In the genomic region with DNA sequence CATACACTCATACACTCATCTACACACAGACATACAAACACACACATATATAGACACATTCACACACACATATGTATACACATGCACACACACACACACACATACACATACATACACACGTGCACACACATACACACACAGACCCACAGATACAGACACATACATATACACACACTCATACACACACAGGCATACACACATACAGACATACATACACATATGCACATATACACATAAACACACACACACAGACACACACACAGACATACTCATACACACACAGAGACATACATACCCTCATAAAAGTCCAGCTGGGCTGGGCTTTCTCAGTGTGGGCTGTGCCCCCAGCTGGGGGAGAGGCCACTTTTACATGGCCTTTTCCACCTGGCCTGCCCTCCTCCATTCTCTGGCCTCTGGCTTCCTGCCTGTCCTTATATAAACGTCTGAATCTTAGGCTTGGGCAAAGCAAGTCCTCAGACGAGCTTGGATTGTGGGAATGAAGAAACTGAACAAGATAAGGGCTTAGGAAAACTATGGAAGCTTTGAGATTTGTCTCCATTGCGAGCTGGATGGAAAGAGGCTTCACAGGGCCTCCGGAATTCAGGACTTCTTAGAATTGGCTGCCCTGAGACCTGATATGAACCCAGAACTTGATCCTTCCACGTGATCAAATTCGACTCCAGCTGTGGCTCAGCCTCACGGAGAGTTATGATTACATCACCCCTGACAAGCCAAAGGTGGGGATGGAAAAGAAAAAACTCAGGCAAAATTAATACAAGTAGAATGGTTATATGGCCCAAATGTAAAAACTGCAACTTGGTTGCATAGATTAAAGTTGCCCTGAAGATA, we compare ENCODE assay signal across 1 cellular context.
A peak's percentile ranks its signal among the peaks of the same experiment; 100 is the strongest.
TF ChIP-seq lines count a peak whose summit lies in the region.

No MANE protein-coding gene starts in this region.

TF ChIP-seq in HepG2, 621 proteins besides CTCF, POLR2A, EP300 and RAD21 (continued from another document and continues in another):
- TF ChIP-seq, protein P1, sequence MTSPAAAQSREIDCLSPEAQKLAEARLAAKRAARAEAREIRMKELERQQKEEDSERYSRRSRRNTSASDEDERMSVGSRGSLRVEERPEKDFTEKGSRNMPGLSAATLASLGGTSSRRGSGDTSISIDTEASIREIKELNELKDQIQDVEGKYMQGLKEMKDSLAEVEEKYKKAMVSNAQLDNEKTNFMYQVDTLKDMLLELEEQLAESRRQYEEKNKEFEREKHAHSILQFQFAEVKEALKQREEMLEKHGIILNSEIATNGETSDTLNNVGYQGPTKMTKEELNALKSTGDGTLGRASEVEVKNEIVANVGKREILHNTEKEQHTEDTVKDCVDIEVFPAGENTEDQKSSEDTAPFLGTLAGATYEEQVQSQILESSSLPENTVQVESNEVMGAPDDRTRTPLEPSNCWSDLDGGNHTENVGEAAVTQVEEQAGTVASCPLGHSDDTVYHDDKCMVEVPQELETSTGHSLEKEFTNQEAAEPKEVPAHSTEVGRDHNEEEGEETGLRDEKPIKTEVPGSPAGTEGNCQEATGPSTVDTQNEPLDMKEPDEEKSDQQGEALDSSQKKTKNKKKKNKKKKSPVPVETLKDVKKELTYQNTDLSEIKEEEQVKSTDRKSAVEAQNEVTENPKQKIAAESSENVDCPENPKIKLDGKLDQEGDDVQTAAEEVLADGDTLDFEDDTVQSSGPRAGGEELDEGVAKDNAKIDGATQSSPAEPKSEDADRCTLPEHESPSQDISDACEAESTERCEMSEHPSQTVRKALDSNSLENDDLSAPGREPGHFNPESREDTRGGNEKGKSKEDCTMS (CRISPR knock-in tag; conservative IDR thresholded peaks at IDR 0.05), result 0 out of 2 replicates have a peak, but pooled peaks have one; percentile 0
- no peak; the same call in 1 of the 2 replicates for TF ChIP-seq ATM (IDR thresholded peaks at IDR 0.05; ENCODE audit: borderline replicate concordance)
- TF ChIP-seq ZNF10 (CRISPR knock-in tag; IDR thresholded peaks at IDR 0.05; ENCODE audit: borderline replicate concordance, low read depth), result no peak
- TF ChIP-seq, protein P2, sequence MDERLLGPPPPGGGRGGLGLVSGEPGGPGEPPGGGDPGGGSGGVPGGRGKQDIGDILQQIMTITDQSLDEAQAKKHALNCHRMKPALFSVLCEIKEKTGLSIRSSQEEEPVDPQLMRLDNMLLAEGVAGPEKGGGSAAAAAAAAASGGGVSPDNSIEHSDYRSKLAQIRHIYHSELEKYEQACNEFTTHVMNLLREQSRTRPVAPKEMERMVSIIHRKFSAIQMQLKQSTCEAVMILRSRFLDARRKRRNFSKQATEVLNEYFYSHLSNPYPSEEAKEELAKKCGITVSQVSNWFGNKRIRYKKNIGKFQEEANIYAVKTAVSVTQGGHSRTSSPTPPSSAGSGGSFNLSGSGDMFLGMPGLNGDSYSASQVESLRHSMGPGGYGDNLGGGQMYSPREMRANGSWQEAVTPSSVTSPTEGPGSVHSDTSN (CRISPR knock-in tag; IDR thresholded peaks at IDR 0.05), result no peak
- TF ChIP-seq, protein P3, sequence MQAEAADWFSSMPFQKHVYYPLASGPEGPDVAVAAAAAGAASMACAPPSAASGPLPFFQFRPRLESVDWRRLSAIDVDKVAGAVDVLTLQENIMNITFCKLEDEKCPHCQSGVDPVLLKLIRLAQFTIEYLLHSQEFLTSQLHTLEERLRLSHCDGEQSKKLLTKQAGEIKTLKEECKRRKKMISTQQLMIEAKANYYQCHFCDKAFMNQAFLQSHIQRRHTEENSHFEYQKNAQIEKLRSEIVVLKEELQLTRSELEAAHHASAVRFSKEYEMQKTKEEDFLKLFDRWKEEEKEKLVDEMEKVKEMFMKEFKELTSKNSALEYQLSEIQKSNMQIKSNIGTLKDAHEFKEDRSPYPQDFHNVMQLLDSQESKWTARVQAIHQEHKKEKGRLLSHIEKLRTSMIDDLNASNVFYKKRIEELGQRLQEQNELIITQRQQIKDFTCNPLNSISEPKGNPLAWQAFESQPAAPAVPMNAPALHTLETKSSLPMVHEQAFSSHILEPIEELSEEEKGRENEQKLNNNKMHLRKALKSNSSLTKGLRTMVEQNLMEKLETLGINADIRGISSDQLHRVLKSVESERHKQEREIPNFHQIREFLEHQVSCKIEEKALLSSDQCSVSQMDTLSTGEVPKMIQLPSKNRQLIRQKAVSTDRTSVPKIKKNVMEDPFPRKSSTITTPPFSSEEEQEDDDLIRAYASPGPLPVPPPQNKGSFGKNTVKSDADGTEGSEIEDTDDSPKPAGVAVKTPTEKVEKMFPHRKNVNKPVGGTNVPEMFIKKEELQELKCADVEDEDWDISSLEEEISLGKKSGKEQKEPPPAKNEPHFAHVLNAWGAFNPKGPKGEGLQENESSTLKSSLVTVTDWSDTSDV (CRISPR knock-in tag; IDR thresholded peaks at IDR 0.05), result no peak
- TF ChIP-seq NAIF1 (CRISPR knock-in tag; IDR thresholded peaks at IDR 0.05; ENCODE audit: borderline replicate concordance), result no peak
- TF ChIP-seq, protein P4, sequence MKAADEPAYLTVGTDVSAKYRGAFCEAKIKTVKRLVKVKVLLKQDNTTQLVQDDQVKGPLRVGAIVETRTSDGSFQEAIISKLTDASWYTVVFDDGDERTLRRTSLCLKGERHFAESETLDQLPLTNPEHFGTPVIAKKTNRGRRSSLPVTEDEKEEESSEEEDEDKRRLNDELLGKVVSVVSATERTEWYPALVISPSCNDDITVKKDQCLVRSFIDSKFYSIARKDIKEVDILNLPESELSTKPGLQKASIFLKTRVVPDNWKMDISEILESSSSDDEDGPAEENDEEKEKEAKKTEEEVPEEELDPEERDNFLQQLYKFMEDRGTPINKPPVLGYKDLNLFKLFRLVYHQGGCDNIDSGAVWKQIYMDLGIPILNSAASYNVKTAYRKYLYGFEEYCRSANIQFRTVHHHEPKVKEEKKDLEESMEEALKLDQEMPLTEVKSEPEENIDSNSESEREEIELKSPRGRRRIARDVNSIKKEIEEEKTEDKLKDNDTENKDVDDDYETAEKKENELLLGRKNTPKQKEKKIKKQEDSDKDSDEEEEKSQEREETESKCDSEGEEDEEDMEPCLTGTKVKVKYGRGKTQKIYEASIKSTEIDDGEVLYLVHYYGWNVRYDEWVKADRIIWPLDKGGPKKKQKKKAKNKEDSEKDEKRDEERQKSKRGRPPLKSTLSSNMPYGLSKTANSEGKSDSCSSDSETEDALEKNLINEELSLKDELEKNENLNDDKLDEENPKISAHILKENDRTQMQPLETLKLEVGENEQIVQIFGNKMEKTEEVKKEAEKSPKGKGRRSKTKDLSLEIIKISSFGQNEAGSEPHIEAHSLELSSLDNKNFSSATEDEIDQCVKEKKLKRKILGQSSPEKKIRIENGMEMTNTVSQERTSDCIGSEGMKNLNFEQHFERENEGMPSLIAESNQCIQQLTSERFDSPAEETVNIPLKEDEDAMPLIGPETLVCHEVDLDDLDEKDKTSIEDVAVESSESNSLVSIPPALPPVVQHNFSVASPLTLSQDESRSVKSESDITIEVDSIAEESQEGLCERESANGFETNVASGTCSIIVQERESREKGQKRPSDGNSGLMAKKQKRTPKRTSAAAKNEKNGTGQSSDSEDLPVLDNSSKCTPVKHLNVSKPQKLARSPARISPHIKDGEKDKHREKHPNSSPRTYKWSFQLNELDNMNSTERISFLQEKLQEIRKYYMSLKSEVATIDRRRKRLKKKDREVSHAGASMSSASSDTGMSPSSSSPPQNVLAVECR (CRISPR knock-in tag; IDR thresholded peaks at IDR 0.05; ENCODE audit: borderline replicate concordance), result 0 out of 2 replicates have a peak, but pooled peaks have one; percentile 6
- TF ChIP-seq PAWR (CRISPR knock-in tag; IDR thresholded peaks at IDR 0.05; ENCODE audit: borderline replicate concordance), result 0 out of 2 replicates have a peak, but pooled peaks have one; percentile 52
- no peak for TF ChIP-seq SRSF1 (optimal IDR thresholded peaks at IDR 0.05; ENCODE audit: low read depth, low read length)
- TF ChIP-seq NFE2L2 (IDR thresholded peaks at IDR 0.05; ENCODE audit: low read length), result no peak
- no peak for TF ChIP-seq ZNF615 (CRISPR knock-in tag; IDR thresholded peaks at IDR 0.05; ENCODE audit: borderline replicate concordance)
- TF ChIP-seq, protein P5, sequence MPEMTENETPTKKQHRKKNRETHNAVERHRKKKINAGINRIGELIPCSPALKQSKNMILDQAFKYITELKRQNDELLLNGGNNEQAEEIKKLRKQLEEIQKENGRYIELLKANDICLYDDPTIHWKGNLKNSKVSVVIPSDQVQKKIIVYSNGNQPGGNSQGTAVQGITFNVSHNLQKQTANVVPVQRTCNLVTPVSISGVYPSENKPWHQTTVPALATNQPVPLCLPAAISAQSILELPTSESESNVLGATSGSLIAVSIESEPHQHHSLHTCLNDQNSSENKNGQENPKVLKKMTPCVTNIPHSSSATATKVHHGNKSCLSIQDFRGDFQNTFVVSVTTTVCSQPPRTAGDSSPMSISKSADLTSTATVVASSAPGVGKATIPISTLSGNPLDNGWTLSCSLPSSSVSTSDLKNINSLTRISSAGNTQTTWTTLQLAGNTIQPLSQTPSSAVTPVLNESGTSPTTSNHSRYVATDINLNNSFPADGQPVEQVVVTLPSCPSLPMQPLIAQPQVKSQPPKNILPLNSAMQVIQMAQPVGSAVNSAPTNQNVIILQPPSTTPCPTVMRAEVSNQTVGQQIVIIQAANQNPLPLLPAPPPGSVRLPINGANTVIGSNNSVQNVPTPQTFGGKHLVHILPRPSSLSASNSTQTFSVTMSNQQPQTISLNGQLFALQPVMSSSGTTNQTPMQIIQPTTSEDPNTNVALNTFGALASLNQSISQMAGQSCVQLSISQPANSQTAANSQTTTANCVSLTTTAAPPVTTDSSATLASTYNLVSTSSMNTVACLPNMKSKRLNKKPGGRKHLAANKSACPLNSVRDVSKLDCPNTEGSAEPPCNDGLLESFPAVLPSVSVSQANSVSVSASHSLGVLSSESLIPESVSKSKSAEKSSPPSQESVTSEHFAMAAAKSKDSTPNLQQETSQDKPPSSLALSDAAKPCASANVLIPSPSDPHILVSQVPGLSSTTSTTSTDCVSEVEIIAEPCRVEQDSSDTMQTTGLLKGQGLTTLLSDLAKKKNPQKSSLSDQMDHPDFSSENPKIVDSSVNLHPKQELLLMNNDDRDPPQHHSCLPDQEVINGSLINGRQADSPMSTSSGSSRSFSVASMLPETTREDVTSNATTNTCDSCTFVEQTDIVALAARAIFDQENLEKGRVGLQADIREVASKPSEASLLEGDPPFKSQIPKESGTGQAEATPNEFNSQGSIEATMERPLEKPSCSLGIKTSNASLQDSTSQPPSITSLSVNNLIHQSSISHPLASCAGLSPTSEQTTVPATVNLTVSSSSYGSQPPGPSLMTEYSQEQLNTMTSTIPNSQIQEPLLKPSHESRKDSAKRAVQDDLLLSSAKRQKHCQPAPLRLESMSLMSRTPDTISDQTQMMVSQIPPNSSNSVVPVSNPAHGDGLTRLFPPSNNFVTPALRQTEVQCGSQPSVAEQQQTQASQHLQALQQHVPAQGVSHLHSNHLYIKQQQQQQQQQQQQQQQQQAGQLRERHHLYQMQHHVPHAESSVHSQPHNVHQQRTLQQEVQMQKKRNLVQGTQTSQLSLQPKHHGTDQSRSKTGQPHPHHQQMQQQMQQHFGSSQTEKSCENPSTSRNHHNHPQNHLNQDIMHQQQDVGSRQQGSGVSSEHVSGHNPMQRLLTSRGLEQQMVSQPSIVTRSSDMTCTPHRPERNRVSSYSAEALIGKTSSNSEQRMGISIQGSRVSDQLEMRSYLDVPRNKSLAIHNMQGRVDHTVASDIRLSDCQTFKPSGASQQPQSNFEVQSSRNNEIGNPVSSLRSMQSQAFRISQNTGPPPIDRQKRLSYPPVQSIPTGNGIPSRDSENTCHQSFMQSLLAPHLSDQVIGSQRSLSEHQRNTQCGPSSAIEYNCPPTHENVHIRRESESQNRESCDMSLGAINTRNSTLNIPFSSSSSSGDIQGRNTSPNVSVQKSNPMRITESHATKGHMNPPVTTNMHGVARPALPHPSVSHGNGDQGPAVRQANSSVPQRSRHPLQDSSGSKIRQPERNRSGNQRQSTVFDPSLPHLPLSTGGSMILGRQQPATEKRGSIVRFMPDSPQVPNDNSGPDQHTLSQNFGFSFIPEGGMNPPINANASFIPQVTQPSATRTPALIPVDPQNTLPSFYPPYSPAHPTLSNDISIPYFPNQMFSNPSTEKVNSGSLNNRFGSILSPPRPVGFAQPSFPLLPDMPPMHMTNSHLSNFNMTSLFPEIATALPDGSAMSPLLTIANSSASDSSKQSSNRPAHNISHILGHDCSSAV (CRISPR knock-in tag; IDR thresholded peaks at IDR 0.05; ENCODE audit: borderline replicate concordance), result no peak
- TF ChIP-seq ZNF772 (CRISPR knock-in tag; IDR thresholded peaks at IDR 0.05), result no peak
- TF ChIP-seq MAFF (IDR thresholded peaks at IDR 0.05; ENCODE audit: low read depth, low read length), result no peak
- peak; percentile 49; the same call in 1 of the 2 replicates for TF ChIP-seq ZNF761 (CRISPR knock-in tag; conservative IDR thresholded peaks at IDR 0.05)
- TF ChIP-seq ZNF329 (CRISPR knock-in tag; IDR thresholded peaks at IDR 0.05; ENCODE audit: low read depth), result no peak
- TF ChIP-seq, protein P6, sequence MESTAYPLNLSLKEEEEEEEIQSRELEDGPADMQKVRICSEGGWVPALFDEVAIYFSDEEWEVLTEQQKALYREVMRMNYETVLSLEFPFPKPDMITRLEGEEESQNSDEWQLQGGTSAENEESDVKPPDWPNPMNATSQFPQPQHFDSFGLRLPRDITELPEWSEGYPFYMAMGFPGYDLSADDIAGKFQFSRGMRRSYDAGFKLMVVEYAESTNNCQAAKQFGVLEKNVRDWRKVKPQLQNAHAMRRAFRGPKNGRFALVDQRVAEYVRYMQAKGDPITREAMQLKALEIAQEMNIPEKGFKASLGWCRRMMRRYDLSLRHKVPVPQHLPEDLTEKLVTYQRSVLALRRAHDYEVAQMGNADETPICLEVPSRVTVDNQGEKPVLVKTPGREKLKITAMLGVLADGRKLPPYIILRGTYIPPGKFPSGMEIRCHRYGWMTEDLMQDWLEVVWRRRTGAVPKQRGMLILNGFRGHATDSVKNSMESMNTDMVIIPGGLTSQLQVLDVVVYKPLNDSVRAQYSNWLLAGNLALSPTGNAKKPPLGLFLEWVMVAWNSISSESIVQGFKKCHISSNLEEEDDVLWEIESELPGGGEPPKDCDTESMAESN (CRISPR knock-in tag; conservative IDR thresholded peaks at IDR 0.05), result peak; percentile 58; the same call in 1 of the 2 replicates
- TF ChIP-seq, protein P7, sequence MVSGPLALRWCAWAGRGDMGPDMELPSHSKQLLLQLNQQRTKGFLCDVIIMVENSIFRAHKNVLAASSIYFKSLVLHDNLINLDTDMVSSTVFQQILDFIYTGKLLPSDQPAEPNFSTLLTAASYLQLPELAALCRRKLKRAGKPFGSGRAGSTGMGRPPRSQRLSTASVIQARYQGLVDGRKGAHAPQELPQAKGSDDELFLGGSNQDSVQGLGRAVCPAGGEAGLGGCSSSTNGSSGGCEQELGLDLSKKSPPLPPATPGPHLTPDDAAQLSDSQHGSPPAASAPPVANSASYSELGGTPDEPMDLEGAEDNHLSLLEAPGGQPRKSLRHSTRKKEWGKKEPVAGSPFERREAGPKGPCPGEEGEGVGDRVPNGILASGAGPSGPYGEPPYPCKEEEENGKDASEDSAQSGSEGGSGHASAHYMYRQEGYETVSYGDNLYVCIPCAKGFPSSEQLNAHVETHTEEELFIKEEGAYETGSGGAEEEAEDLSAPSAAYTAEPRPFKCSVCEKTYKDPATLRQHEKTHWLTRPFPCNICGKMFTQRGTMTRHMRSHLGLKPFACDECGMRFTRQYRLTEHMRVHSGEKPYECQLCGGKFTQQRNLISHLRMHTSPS (CRISPR knock-in tag; IDR thresholded peaks at IDR 0.05; ENCODE audit: low read depth), result 0 out of 2 replicates have a peak, but pooled peaks have one; percentile 13
- TF ChIP-seq ZNF468 (CRISPR knock-in tag; IDR thresholded peaks at IDR 0.05), result 0 out of 2 replicates have a peak, but pooled peaks have one; percentile 1
- TF ChIP-seq BHLHE40 (IDR thresholded peaks at IDR 0.05; ENCODE audit: low read length), result peak; percentile 47; the same call in 1 of the 2 replicates
- peak; percentile 40; the same call in 1 of the 2 replicates for TF ChIP-seq SALL1 (CRISPR knock-in tag; IDR thresholded peaks at IDR 0.05)
- TF ChIP-seq SETDB1 (CRISPR knock-in tag; IDR thresholded peaks at IDR 0.05; ENCODE audit: borderline replicate concordance), result no peak
- peak; percentile 1; the same call in 1 of the 2 replicates for TF ChIP-seq ZNF788 (CRISPR knock-in tag; IDR thresholded peaks at IDR 0.05; ENCODE audit: borderline replicate concordance)
- TF ChIP-seq FOXK2 (IDR thresholded peaks at IDR 0.05), result peak; percentile 66; the same call in 1 of the 2 replicates
